In the genomic region with DNA sequence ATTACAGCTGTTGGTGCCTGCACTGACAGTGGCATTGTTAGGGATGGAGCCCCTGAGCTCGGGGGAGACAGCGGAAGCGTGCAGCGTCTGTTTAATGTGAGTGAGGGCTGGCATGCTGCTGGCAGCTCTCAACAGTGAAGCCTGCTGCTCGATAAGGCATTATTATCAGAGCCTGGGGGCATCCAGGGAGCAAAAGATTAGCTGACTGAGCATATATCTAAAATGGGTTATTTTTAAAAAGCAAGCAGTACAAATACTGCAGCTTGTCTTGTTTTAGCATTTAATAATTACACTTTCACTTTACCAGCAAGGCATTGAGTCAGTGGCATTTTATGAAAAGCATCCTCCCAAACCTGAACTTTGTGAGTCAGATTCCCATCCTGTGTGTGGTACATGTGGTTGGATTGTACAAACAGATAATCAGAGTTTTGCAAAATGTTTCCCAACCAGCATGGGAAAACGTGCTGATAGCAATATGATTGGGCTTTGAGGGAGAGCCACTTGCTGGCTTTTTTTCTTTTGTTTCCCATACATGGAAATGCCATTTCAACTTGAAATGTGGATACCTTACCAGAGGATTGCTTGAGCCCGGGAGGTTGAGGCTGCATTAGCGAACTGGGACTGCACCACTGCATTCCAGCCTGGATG, we compare ENCODE assay signal across 8 cellular contexts.
DNase-seq lines count a peak whose midpoint lies in the region; ATAC-seq and TF ChIP-seq lines count a peak whose summit lies in the region.

No MANE protein-coding gene starts in this region.

- intact Hi-C loops in lower lobe of right lung (cut with DNase I) = loop anchor here (10.0 kb wide), 1 partner anchor 53 kb away; no protein-coding TSS in a partner anchor

- TF ChIP-seq POLR2A in tibial nerve (IDR thresholded peaks at IDR 0.05) = no peak

- ATAC-seq in lower lobe of right lung (no peak), GM19023 (IDR thresholded peaks at IDR 0.05; ENCODE audit: unreplicated experiment) (no peak)

- TF ChIP-seq CTCF in lower lobe of right lung (IDR thresholded peaks at IDR 0.05) (no peak), tibial nerve (IDR thresholded peaks at IDR 0.05) (no peak)

- H3K36me3 ChIP-seq in lower lobe of right lung = no peaks in the 10 kb centered on the region
- H3K36me3 ChIP-seq in tibial nerve = no peaks in the 10 kb centered on the region

- WGBS in tibial nerve, 2 donors = 21 to 30% methylated on average over 8 of the region's 8 CpGs

- H3K9me3 ChIP-seq in lower lobe of right lung (no peaks in the 10 kb centered on the region), tibial nerve (no peaks in the 10 kb centered on the region)

- H3K27ac ChIP-seq in caudate nucleus (ENCODE audit: low read depth, low read length) (peak overlapping the region; percentile 52), lower lobe of right lung (peak overlapping the region; percentile 62), tibial nerve (peak overlapping the region in 3 of 4 donors; percentile 66 to 78 (median 71))

- peak; percentile 71 for DNase-seq in activated effector memory CD4-positive, alpha-beta T cell treated with anti-CD3 and anti-CD28 coated beads, Interleukin-2, amount 50 U/mL, for 16 hours
- DNase-seq in activated effector memory CD4-positive, alpha-beta T cell treated with Interleukin-2 at 50 U/mL for 16 hours = no peak
- peak; percentile 16 for DNase-seq in RKO (ENCODE audit: low spot score)
- DNase-seq in caudate nucleus (lab: John Stamatoyannopoulos, UW) = peak in 2 of 61 donors; percentile 21 to 56
- DNase-seq in lower lobe of right lung = no peak
- no peak for DNase-seq in tibial nerve (ENCODE audit: low spot score in 2 of 2)
- no peak for DNase-seq in NCI-H2107 (lab: John Stamatoyannopoulos, UW)

- TF ChIP-seq EP300 in tibial nerve (IDR thresholded peaks at IDR 0.05) = peak in 1 of 2 donors; percentile 79

- no peaks in the 10 kb centered on the region for H3K27me3 ChIP-seq in lower lobe of right lung (ENCODE audit: low read depth)
- H3K27me3 ChIP-seq in tibial nerve = no peaks in the 10 kb centered on the region

- H3K4me1 ChIP-seq in lower lobe of right lung (peaks cover 98% of the 10 kb centered on the region), tibial nerve (peaks cover 0 to 51% (median 33%) of the 10 kb centered on the region in 4 donors)

- H3K4me3 ChIP-seq in lower lobe of right lung = peak overlapping the region; percentile 39
- peak overlapping the region in 3 of 4 donors; percentile 7 to 35 (median 32) for H3K4me3 ChIP-seq in tibial nerve

Comparison
In these comparisons a context has a peak if more than half of its experiments do, and no peak if none do; other contexts are left out.
1. DNase-seq: peak in activated effector memory CD4-positive, alpha-beta T cell treated with anti-CD3 and anti-CD28 coated beads, Interleukin-2, amount 50 U/mL, for 16 hours (single experiment) and RKO (single experiment); none in activated effector memory CD4-positive, alpha-beta T cell treated with Interleukin-2 at 50 U/mL for 16 hours (single experiment), lower lobe of right lung (single experiment), tibial nerve (0 of 2) and NCI-H2107 (single experiment).
2. Peak in every context shown above with its lines, with median percentiles within 50 percentile points of each other: H3K27ac ChIP-seq.